In the genomic region with DNA sequence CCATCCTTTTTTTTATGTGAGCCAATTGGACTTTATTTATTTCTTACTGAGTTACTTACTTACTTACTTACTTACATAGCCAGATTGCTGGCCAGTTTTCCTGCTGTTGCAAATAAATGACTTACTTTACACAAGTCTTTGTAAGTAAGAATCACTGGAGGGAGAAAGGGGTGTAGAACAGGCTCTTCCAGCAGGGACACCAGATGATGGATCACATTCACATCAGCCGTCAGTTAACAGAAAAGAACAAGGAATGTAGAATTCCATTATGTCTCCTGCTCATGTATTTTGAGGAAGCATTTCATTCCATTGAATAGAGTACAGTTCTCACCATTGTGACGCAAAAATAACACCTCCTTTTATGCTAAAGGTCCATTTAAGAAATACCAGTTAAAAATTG, we compare ENCODE assay signal across 1 cellular context.
TF ChIP-seq lines count a peak whose summit lies in the region.

No MANE protein-coding gene starts in this region.

TF ChIP-seq in GM23338, 12 proteins besides CTCF, POLR2A, EP300 and RAD21 (continued from another document):
- TF ChIP-seq, protein P1, sequence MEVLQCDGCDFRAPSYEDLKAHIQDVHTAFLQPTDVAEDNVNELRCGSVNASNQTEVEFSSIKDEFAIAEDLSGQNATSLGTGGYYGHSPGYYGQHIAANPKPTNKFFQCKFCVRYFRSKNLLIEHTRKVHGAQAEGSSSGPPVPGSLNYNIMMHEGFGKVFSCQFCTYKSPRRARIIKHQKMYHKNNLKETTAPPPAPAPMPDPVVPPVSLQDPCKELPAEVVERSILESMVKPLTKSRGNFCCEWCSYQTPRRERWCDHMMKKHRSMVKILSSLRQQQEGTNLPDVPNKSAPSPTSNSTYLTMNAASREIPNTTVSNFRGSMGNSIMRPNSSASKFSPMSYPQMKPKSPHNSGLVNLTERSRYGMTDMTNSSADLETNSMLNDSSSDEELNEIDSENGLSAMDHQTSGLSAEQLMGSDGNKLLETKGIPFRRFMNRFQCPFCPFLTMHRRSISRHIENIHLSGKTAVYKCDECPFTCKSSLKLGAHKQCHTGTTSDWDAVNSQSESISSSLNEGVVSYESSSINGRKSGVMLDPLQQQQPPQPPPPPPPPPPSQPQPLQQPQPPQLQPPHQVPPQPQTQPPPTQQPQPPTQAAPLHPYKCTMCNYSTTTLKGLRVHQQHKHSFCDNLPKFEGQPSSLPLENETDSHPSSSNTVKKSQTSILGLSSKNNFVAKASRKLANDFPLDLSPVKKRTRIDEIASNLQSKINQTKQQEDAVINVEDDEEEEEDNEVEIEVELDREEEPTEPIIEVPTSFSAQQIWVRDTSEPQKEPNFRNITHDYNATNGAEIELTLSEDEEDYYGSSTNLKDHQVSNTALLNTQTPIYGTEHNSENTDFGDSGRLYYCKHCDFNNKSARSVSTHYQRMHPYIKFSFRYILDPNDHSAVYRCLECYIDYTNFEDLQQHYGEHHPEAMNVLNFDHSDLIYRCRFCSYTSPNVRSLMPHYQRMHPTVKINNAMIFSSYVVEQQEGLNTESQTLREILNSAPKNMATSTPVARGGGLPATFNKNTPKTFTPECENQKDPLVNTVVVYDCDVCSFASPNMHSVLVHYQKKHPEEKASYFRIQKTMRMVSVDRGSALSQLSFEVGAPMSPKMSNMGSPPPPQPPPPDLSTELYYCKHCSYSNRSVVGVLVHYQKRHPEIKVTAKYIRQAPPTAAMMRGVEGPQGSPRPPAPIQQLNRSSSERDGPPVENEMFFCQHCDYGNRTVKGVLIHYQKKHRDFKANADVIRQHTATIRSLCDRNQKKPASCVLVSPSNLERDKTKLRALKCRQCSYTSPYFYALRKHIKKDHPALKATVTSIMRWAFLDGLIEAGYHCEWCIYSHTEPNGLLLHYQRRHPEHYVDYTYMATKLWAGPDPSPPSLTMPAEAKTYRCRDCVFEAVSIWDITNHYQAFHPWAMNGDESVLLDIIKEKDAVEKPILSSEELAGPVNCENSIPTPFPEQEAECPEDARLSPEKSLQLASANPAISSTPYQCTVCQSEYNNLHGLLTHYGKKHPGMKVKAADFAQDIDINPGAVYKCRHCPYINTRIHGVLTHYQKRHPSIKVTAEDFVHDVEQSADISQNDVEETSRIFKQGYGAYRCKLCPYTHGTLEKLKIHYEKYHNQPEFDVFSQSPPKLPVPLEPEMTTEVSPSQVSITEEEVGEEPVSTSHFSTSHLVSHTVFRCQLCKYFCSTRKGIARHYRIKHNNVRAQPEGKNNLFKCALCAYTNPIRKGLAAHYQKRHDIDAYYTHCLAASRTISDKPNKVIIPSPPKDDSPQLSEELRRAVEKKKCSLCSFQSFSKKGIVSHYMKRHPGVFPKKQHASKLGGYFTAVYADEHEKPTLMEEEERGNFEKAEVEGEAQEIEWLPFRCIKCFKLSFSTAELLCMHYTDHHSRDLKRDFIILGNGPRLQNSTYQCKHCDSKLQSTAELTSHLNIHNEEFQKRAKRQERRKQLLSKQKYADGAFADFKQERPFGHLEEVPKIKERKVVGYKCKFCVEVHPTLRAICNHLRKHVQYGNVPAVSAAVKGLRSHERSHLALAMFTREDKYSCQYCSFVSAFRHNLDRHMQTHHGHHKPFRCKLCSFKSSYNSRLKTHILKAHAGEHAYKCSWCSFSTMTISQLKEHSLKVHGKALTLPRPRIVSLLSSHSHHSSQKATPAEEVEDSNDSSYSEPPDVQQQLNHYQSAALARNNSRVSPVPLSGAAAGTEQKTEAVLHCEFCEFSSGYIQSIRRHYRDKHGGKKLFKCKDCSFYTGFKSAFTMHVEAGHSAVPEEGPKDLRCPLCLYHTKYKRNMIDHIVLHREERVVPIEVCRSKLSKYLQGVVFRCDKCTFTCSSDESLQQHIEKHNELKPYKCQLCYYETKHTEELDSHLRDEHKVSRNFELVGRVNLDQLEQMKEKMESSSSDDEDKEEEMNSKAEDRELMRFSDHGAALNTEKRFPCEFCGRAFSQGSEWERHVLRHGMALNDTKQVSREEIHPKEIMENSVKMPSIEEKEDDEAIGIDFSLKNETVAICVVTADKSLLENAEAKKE (CRISPR knock-in tag; IDR thresholded peaks at IDR 0.05), result no peak
- TF ChIP-seq ZNF114 (CRISPR knock-in tag; IDR thresholded peaks at IDR 0.05), result no peak
- no peak for TF ChIP-seq EZH2phosphoT487 (IDR thresholded peaks at IDR 0.05; ENCODE audit: unreplicated experiment)
- no peak for TF ChIP-seq STAT1 (IDR thresholded peaks at IDR 0.05; ENCODE audit: unreplicated experiment)
- no peak for TF ChIP-seq EZH2 (IDR thresholded peaks at IDR 0.05; ENCODE audit: low read depth, unreplicated experiment)
TF ChIP-seq in GM23338: peak in this region for 0.
